Comparison of ENCODE assay signal across 31 cellular contexts in genomic region chr5:7995688-7996294, GRCh38.
"Had no signal": no experiment of that assay in that cellular context is flagged by ENCODE, and none has a peak within 500 bp of the region (broad histone marks: within the 10 kb centered on the region; RNA-seq: fewer than 3 reads in every experiment).

No MANE protein-coding gene starts in this region.

- H3K4me3 ChIP-seq: ascending aorta, breast epithelium, cardiac muscle cell, colonic mucosa had no signal

- H3K27me3 Mint-ChIP-seq: activated CD4-positive, alpha-beta memory T cell treated with anti-CD3 and anti-CD28 coated beads, Interleukin-2, amount 10 ng/mL, durations not matched to agents 7 days and 5 days; activated CD4-positive, alpha-beta T cell treated with anti-CD3 and anti-CD28 coated beads, Interleukin-2, amount 10 ng/mL, durations not matched to agents 7 days and 5 days; activated naive CD4-positive, alpha-beta T cell treated with anti-CD3 and anti-CD28 coated beads, Interleukin-2, amount 10 ng/mL, durations not matched to agents 7 days and 5 days; activated naive CD8-positive, alpha-beta T cell treated with anti-CD3 and anti-CD28 coated beads, Interleukin-2, amount 10 ng/mL, durations not matched to agents 7 days and 5 days had no signal

- H3K9me3 Mint-ChIP-seq: activated CD4-positive, alpha-beta memory T cell treated with anti-CD3 and anti-CD28 coated beads, Interleukin-2, amount 10 ng/mL, durations not matched to agents 7 days and 5 days; activated CD4-positive, alpha-beta T cell treated with anti-CD3 and anti-CD28 coated beads, Interleukin-2, amount 10 ng/mL, durations not matched to agents 7 days and 5 days; activated naive CD4-positive, alpha-beta T cell treated with anti-CD3 and anti-CD28 coated beads, Interleukin-2, amount 10 ng/mL, durations not matched to agents 7 days and 5 days; activated naive CD8-positive, alpha-beta T cell treated with anti-CD3 and anti-CD28 coated beads, Interleukin-2, amount 10 ng/mL, durations not matched to agents 7 days and 5 days; activated T-cell treated with anti-CD3 and anti-CD28 coated beads, Interleukin-2, amount 50 U/mL, for 24 hours had no signal

- DNase-seq: activated CD4-positive, alpha-beta memory T cell treated with anti-CD3 and anti-CD28 coated beads, Interleukin-2, amount 10 ng/mL, durations not matched to agents 7 days and 5 days; activated CD4-positive, alpha-beta T cell treated with anti-CD3 and anti-CD28 coated beads for 1 hour; activated CD4-positive, alpha-beta T cell treated with anti-CD3 and anti-CD28 coated beads for 4 hours; activated CD4-positive, alpha-beta T cell treated with anti-CD3 and anti-CD28 coated beads, Interleukin-2, amount 10 ng/mL, durations not matched to agents 7 days and 5 days; activated CD4-positive, alpha-beta T cell treated with anti-CD3 and anti-CD28 coated beads, Interleukin-2, amount 50 U/mL, for 4 hours; activated CD8-positive, alpha-beta memory T cell treated with anti-CD3 and anti-CD28 coated beads, Interleukin-2, amount 50 U/mL, for 48 hours; activated gamma-delta T cell; activated naive CD4-positive, alpha-beta T cell; activated naive CD4-positive, alpha-beta T cell treated with anti-CD3 and anti-CD28 coated beads, Interleukin-2, amount 10 ng/mL, durations not matched to agents 7 days and 5 days; activated naive CD8-positive, alpha-beta T cell treated with anti-CD3 and anti-CD28 coated beads, Interleukin-2, amount 10 ng/mL, durations not matched to agents 7 days and 5 days; activated T-cell treated with anti-CD3 and anti-CD28 coated beads for 4 hours; activated T-cell treated with anti-CD3 and anti-CD28 coated beads, Interleukin-2, amount 50 U/mL, for 24 hours; activated T-cell treated with anti-CD3 and anti-CD28 coated beads, Interleukin-2, amount 50 U/mL, for 72 hours; central memory CD4-positive, alpha-beta T cell; cerebellar nuclear complex; colonic mucosa; effector CD8-positive, alpha-beta T cell; foreskin fibroblast; head of caudate nucleus; T-helper 2 cell had no signal

- H3K4me1 Mint-ChIP-seq: activated CD4-positive, alpha-beta memory T cell treated with anti-CD3 and anti-CD28 coated beads, Interleukin-2, amount 10 ng/mL, durations not matched to agents 7 days and 5 days; activated CD4-positive, alpha-beta T cell treated with anti-CD3 and anti-CD28 coated beads, Interleukin-2, amount 10 ng/mL, durations not matched to agents 7 days and 5 days; activated naive CD4-positive, alpha-beta T cell treated with anti-CD3 and anti-CD28 coated beads, Interleukin-2, amount 10 ng/mL, durations not matched to agents 7 days and 5 days; activated naive CD8-positive, alpha-beta T cell treated with anti-CD3 and anti-CD28 coated beads, Interleukin-2, amount 10 ng/mL, durations not matched to agents 7 days and 5 days; brain had no signal

- ATAC-seq: activated naive CD4-positive, alpha-beta T cell treated with anti-CD3 and anti-CD28 coated beads, Interleukin-2, amount 50 U/mL, for 72 hours; activated T-cell treated with anti-CD3 and anti-CD28 coated beads, Interleukin-2, amount 50 U/mL, for 72 hours; WTC11 had no signal

- H3K4me1 ChIP-seq: ascending aorta, breast epithelium, colonic mucosa had no signal

- H3K36me3 Mint-ChIP-seq: activated naive CD4-positive, alpha-beta T cell treated with anti-CD3 and anti-CD28 coated beads, Interleukin-2, amount 10 ng/mL, durations not matched to agents 7 days and 5 days; activated naive CD4-positive, alpha-beta T cell treated with anti-CD3 and anti-CD28 coated beads, Interleukin-2, amount 50 U/mL, for 72 hours; activated naive CD8-positive, alpha-beta T cell treated with anti-CD3 and anti-CD28 coated beads, Interleukin-2, amount 10 ng/mL, durations not matched to agents 7 days and 5 days; brain; WTC11 had no signal

- H3K27me3 ChIP-seq: ascending aorta, breast epithelium, cardiac muscle cell, colonic mucosa had no signal

- FAIRE-seq: endometrium, endothelial cell of umbilical vein, frontal cortex had no signal

- H3K36me3 ChIP-seq: ascending aorta, breast epithelium, cardiac muscle cell, colonic mucosa had no signal

- H3K4me3 Mint-ChIP-seq: activated CD4-positive, alpha-beta memory T cell treated with anti-CD3 and anti-CD28 coated beads, Interleukin-2, amount 10 ng/mL, durations not matched to agents 7 days and 5 days; activated CD4-positive, alpha-beta T cell treated with anti-CD3 and anti-CD28 coated beads, Interleukin-2, amount 10 ng/mL, durations not matched to agents 7 days and 5 days; activated naive CD4-positive, alpha-beta T cell treated with anti-CD3 and anti-CD28 coated beads, Interleukin-2, amount 10 ng/mL, durations not matched to agents 7 days and 5 days; activated naive CD8-positive, alpha-beta T cell treated with anti-CD3 and anti-CD28 coated beads, Interleukin-2, amount 10 ng/mL, durations not matched to agents 7 days and 5 days; activated T-cell treated with anti-CD3 and anti-CD28 coated beads, Interleukin-2, amount 50 U/mL, for 24 hours; activated T-cell treated with anti-CD3 and anti-CD28 coated beads, Interleukin-2, amount 50 U/mL, for 72 hours; brain; WTC11 had no signal

- H3K27ac Mint-ChIP-seq: activated CD4-positive, alpha-beta memory T cell treated with anti-CD3 and anti-CD28 coated beads, Interleukin-2, amount 10 ng/mL, durations not matched to agents 7 days and 5 days; activated CD4-positive, alpha-beta T cell treated with anti-CD3 and anti-CD28 coated beads, Interleukin-2, amount 10 ng/mL, durations not matched to agents 7 days and 5 days; activated naive CD4-positive, alpha-beta T cell treated with anti-CD3 and anti-CD28 coated beads, Interleukin-2, amount 10 ng/mL, durations not matched to agents 7 days and 5 days; activated naive CD4-positive, alpha-beta T cell treated with anti-CD3 and anti-CD28 coated beads, Interleukin-2, amount 50 U/mL, for 72 hours; activated naive CD8-positive, alpha-beta T cell treated with anti-CD3 and anti-CD28 coated beads, Interleukin-2, amount 10 ng/mL, durations not matched to agents 7 days and 5 days; activated T-cell treated with anti-CD3 and anti-CD28 coated beads, Interleukin-2, amount 50 U/mL, for 24 hours; activated T-cell treated with anti-CD3 and anti-CD28 coated beads, Interleukin-2, amount 50 U/mL, for 72 hours; brain; WTC11 had no signal

- H3K27ac ChIP-seq: ascending aorta, breast epithelium, cardiac muscle cell, colonic mucosa, epithelial cell of prostate, VCaP had no signal

- H3K9me3 ChIP-seq: ascending aorta, colonic mucosa had no signal
